In genomic region chr9:81459591-81459990, GRCh38 we compare ENCODE assay signal across 24 cellular contexts.
"Had no signal": no experiment of that assay in that cellular context is flagged by ENCODE, and none has a peak within 500 bp of the region (broad histone marks: within the 10 kb centered on the region; RNA-seq: fewer than 3 reads in every experiment).

No MANE protein-coding gene starts in this region.

- H3K27me3 Mint-ChIP-seq: stimulated activated naive B cell treated with anti-CD40 and anti-IgM and Interleukin-4, amounts not matched to agents 10 μg/mL and 1 μg/mL and 100 μg/mL, for 72 hours; stimulated activated naive CD8-positive, alpha-beta T cell treated with anti-CD3 and anti-CD28 coated beads, Interleukin-15, amount 100 ng/mL, for 72 hours had no signal

- H3K36me3 Mint-ChIP-seq: stimulated activated effector memory CD8-positive, alpha-beta T cell treated with anti-CD3 and anti-CD28 coated beads, Interleukin-12 subunit alpha, Interleukin-12 subunit beta, amount 100 ng/mL, for 72 hours; stimulated activated memory B cell treated with anti-CD40 and anti-IgM and Interleukin-4, amounts not matched to agents 10 μg/mL and 1 μg/mL and 100 μg/mL, for 72 hours; stimulated activated naive B cell treated with anti-CD40 and anti-IgM and Interleukin-4, amounts not matched to agents 10 μg/mL and 1 μg/mL and 100 μg/mL, for 72 hours; type B pancreatic cell had no signal

- FAIRE-seq: urothelium cell line had no signal

- H3K4me3 Mint-ChIP-seq: stimulated activated effector memory CD8-positive, alpha-beta T cell treated with anti-CD3 and anti-CD28 coated beads, Interleukin-12 subunit alpha, Interleukin-12 subunit beta, amount 100 ng/mL, for 72 hours; stimulated activated memory B cell treated with anti-CD40 and anti-IgM and Interleukin-4, amounts not matched to agents 10 μg/mL and 1 μg/mL and 100 μg/mL, for 72 hours; stimulated activated naive B cell treated with anti-CD40 and anti-IgM and Interleukin-4, amounts not matched to agents 10 μg/mL and 1 μg/mL and 100 μg/mL, for 72 hours; stimulated activated naive CD8-positive, alpha-beta T cell treated with anti-CD3 and anti-CD28 coated beads, Interleukin-15, amount 100 ng/mL, for 72 hours; stimulated activated naive CD8-positive, alpha-beta T cell treated with anti-CD3 and anti-CD28 coated beads, Interleukin-15, Interleukin-2, amounts not matched to agents 100 ng/mL and 50 ng/mL, for 24 hours; type B pancreatic cell had no signal

- DNase-seq: stimulated activated CD4-positive, alpha-beta T cell treated with anti-CD3 and anti-CD28 coated beads, Interleukin-2, amount 100 ng/mL, for 48 hours; stimulated activated CD4-positive, alpha-beta T cell treated with anti-CD3 and anti-CD28 coated beads, Interleukin-4, amount 100 ng/mL, for 1 hour; stimulated activated CD4-positive, alpha-beta T cell treated with anti-CD3 and anti-CD28 coated beads, Interleukin-4, amount 100 ng/mL, for 24 hours; stimulated activated CD4-positive, alpha-beta T cell treated with anti-CD3 and anti-CD28 coated beads, Interleukin-4, amount 100 ng/mL, for 4 hours; stimulated activated CD8-positive, alpha-beta memory T cell treated with anti-CD3 and anti-CD28 coated beads, Interleukin-4, amount 100 ng/mL, for 48 hours; stimulated activated naive B cell treated with anti-CD40 and anti-IgM and Interleukin-4, amounts not matched to agents 10 μg/mL and 1 μg/mL and 100 μg/mL, for 72 hours; stimulated activated naive CD4-positive, alpha-beta T cell; stimulated activated naive CD4-positive, alpha-beta T cell treated with Interleukin-2 at 50 U/mL for 16 hours; stimulated activated naive CD8-positive, alpha-beta T cell treated with anti-CD3 and anti-CD28 coated beads, Interleukin-15, amount 100 ng/mL, for 72 hours; stimulated activated naive CD8-positive, alpha-beta T cell treated with anti-CD3 and anti-CD28 coated beads, Interleukin-15, Interleukin-2, amounts not matched to agents 100 U/mL and 50 U/mL, for 24 hours; stomach; substantia nigra; thyroid gland; tibial artery; transverse colon; trophoblast cell; upper lobe of left lung; upper lobe of right lung; uterus had no signal

- H3K4me1 Mint-ChIP-seq: stimulated activated effector memory CD8-positive, alpha-beta T cell treated with anti-CD3 and anti-CD28 coated beads, Interleukin-12 subunit alpha, Interleukin-12 subunit beta, amount 100 ng/mL, for 72 hours; stimulated activated memory B cell treated with anti-CD40 and anti-IgM and Interleukin-4, amounts not matched to agents 10 μg/mL and 1 μg/mL and 100 μg/mL, for 72 hours; stimulated activated naive B cell treated with anti-CD40 and anti-IgM and Interleukin-4, amounts not matched to agents 10 μg/mL and 1 μg/mL and 100 μg/mL, for 72 hours; stimulated activated naive CD8-positive, alpha-beta T cell treated with anti-CD3 and anti-CD28 coated beads, Interleukin-15, amount 100 ng/mL, for 72 hours had no signal

- H3K9me3 Mint-ChIP-seq: stimulated activated effector memory CD8-positive, alpha-beta T cell treated with anti-CD3 and anti-CD28 coated beads, Interleukin-12 subunit alpha, Interleukin-12 subunit beta, amount 100 ng/mL, for 72 hours; stimulated activated memory B cell treated with anti-CD40 and anti-IgM and Interleukin-4, amounts not matched to agents 10 μg/mL and 1 μg/mL and 100 μg/mL, for 72 hours; stimulated activated naive B cell treated with anti-CD40 and anti-IgM and Interleukin-4, amounts not matched to agents 10 μg/mL and 1 μg/mL and 100 μg/mL, for 72 hours; stimulated activated naive CD8-positive, alpha-beta T cell treated with anti-CD3 and anti-CD28 coated beads, Interleukin-15, amount 100 ng/mL, for 72 hours; stimulated activated naive CD8-positive, alpha-beta T cell treated with anti-CD3 and anti-CD28 coated beads, Interleukin-15, Interleukin-2, amounts not matched to agents 100 ng/mL and 50 ng/mL, for 24 hours had no signal

- H3K27ac Mint-ChIP-seq: stimulated activated effector memory CD8-positive, alpha-beta T cell treated with anti-CD3 and anti-CD28 coated beads, Interleukin-12 subunit alpha, Interleukin-12 subunit beta, amount 100 ng/mL, for 72 hours; stimulated activated memory B cell treated with anti-CD40 and anti-IgM and Interleukin-4, amounts not matched to agents 10 μg/mL and 1 μg/mL and 100 μg/mL, for 72 hours; stimulated activated naive B cell treated with anti-CD40 and anti-IgM and Interleukin-4, amounts not matched to agents 10 μg/mL and 1 μg/mL and 100 μg/mL, for 72 hours; stimulated activated naive CD8-positive, alpha-beta T cell treated with anti-CD3 and anti-CD28 coated beads, Interleukin-15, amount 100 ng/mL, for 72 hours; stimulated activated naive CD8-positive, alpha-beta T cell treated with anti-CD3 and anti-CD28 coated beads, Interleukin-15, Interleukin-2, amounts not matched to agents 100 ng/mL and 50 ng/mL, for 24 hours; type B pancreatic cell had no signal
